In the genomic region with DNA sequence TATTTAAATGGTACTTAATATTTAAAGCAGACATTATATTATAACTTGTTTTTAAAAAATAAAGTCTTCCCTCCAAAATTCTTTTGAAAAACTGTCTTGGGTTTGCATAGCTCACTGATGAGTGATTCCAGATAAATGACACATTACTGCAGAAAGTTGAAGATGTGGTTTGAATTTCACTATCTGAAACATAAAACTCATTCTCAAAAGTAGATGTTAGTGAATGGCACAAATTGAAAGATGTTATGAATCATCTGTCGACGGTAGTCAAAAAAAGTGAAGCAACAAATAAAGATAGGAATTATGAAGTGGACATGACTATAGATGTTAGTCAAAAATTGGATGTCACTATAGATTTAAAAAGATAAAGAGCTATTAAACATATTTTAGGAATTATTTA, we compare ENCODE assay signal across 16 cellular contexts.
"Had no signal": no experiment of that assay in that cellular context is flagged by ENCODE, and none has a peak within 500 bp of the region (broad histone marks: within the 10 kb centered on the region; RNA-seq: fewer than 3 reads in every experiment).

No MANE protein-coding gene starts in this region.

- H3K4me3 ChIP-seq: cardiac muscle cell, transverse colon had no signal

- H3K4me1 ChIP-seq: transverse colon had no signal

- H3K36me3 ChIP-seq: cardiac muscle cell, transverse colon had no signal

- H3K27ac ChIP-seq: cardiac muscle cell, epithelial cell of prostate, transverse colon had no signal

- H3K27me3 ChIP-seq: cardiac muscle cell, transverse colon had no signal

- DNase-seq: activated CD4-positive, alpha-beta memory T cell treated with anti-CD3 and anti-CD28 coated beads, Interleukin-2, amount 10 ng/mL, durations not matched to agents 7 days and 5 days; activated CD4-positive, alpha-beta T cell treated with anti-CD3 and anti-CD28 coated beads for 48 hours; activated CD4-positive, CD25-positive, alpha-beta regulatory T cell; activated CD8-positive, alpha-beta memory T cell treated with anti-CD3 and anti-CD28 coated beads, Interleukin-2, amount 10 ng/mL, durations not matched to agents 7 days and 5 days; activated naive CD8-positive, alpha-beta T cell treated with anti-CD3 and anti-CD28 coated beads for 36 hours; amniotic stem cell; endodermal cell; head of caudate nucleus; kidney; left ventricle myocardium superior; stimulated activated CD4-positive, alpha-beta T cell treated with anti-CD3 and anti-CD28 coated beads, Interleukin-2, amount 100 ng/mL, for 24 hours; stimulated activated naive CD8-positive, alpha-beta T cell treated with anti-CD3 and anti-CD28 coated beads, Interleukin-15, Interleukin-2, amounts not matched to agents 100 U/mL and 50 U/mL, for 24 hours; T-cell; transverse colon had no signal

- ATAC-seq: activated CD8-positive, alpha-beta memory T cell treated with anti-CD3 and anti-CD28 coated beads, Interleukin-2, amount 10 ng/mL, durations not matched to agents 7 days and 5 days; left ventricle myocardium superior; stimulated activated naive CD8-positive, alpha-beta T cell treated with anti-CD3 and anti-CD28 coated beads, Interleukin-15, Interleukin-2, amounts not matched to agents 100 U/mL and 50 U/mL, for 24 hours; T-cell had no signal

- H3K9me3 ChIP-seq: transverse colon had no signal
